ENCODE assay signal across 15 cellular contexts in genomic region chr7:131649003-131649541, GRCh38.
DNase-seq lines count a peak whose midpoint lies in the region; ATAC-seq and TF ChIP-seq lines count a peak whose summit lies in the region.
"Had no signal": no experiment of that assay in that cellular context is flagged by ENCODE, and none has a peak within 500 bp of the region (broad histone marks: within the 10 kb centered on the region; RNA-seq: fewer than 3 reads in every experiment).

No MANE protein-coding gene starts in this region.

- peaks cover 44% of the 10 kb centered on the region for H3K4me1 Mint-ChIP-seq in WTC11
- H3K4me1 Mint-ChIP-seq: B cell had no signal

- no peaks in the 10 kb centered on the region for H3K9me3 ChIP-seq in right atrium auricular region
- H3K9me3 ChIP-seq: neutrophil had no signal

- TF ChIP-seq CTCF in WTC11 (IDR thresholded peaks at IDR 0.05) (no peak), right atrium auricular region (IDR thresholded peaks at IDR 0.05) (no peak), omental fat pad (IDR thresholded peaks at IDR 0.05) (no peak)

- H3K27me3 ChIP-seq in right atrium auricular region: no peaks in the 10 kb centered on the region

- DNase-seq in WTC11 (ENCODE audit: low spot score) (no peak), right atrium auricular region (ENCODE audit: low spot score) (no peak), omental fat pad (ENCODE audit: low spot score) (no peak), ecto neural progenitor cell (ENCODE audit: low spot score) (no peak), T-helper 9 cell (no peak), HEK293T (ENCODE audit: extremely low spot score) (no peak)
- DNase-seq: activated naive CD4-positive, alpha-beta T cell treated with anti-CD3 and anti-CD28 coated beads for 36 hours; KBM-7; NCI-H1092; stimulated activated CD4-positive, alpha-beta T cell treated with anti-CD3 and anti-CD28 coated beads, Interleukin-4, amount 100 ng/mL, for 24 hours had no signal

- CTCF ChIA-PET in WTC11 (lab: Charles Lee): interaction anchor here (0.6 to 3.4 kb wide), 8 partner anchors 8 to 210 kb away, joined by 3 to 31 read pairs (median 4); no protein-coding TSS in a partner anchor
- CTCF ChIA-PET in HEK293T (lab: Yijun Ruan, JAX): no interaction called here

- peaks cover 0 to 14% of the 10 kb centered on the region in 2 donors for H3K4me1 ChIP-seq in right atrium auricular region

- H3K27me3 Mint-ChIP-seq in WTC11 (ENCODE audit: low read depth): peaks cover 14% of the 10 kb centered on the region

- H3K36me3 ChIP-seq in right atrium auricular region: no peaks in the 10 kb centered on the region
- H3K36me3 ChIP-seq: neutrophil had no signal

- peak overlapping the region; percentile 63 for H3K27ac Mint-ChIP-seq in WTC11
- H3K27ac Mint-ChIP-seq: activated naive CD4-positive, alpha-beta T cell treated with anti-CD3 and anti-CD28 coated beads for 36 hours; B cell; memory B cell had no signal

- no peak overlapping the region for H3K4me3 ChIP-seq in right atrium auricular region

- H3K36me3 Mint-ChIP-seq in WTC11: no peaks in the 10 kb centered on the region
- H3K36me3 Mint-ChIP-seq: memory B cell had no signal

- peak overlapping the region; percentile 29 to 51 for H3K27ac ChIP-seq in right atrium auricular region
- H3K27ac ChIP-seq: neutrophil had no signal

- H3K4me3 Mint-ChIP-seq in WTC11: no peak overlapping the region
- H3K4me3 Mint-ChIP-seq: activated naive CD4-positive, alpha-beta T cell treated with anti-CD3 and anti-CD28 coated beads for 36 hours; B cell; memory B cell had no signal

- ATAC-seq in WTC11 (peak; percentile 49), omental fat pad (ENCODE audit: low FRiP score) (peak; percentile 58), GM18907 (IDR thresholded peaks at IDR 0.05; ENCODE audit: unreplicated experiment) (no peak)
- ATAC-seq: Panc1 had no signal

- 0 out of 2 replicates have a peak, but pooled peaks cover 2% of the 10 kb centered on the region for H3K9me3 Mint-ChIP-seq in WTC11
- H3K9me3 Mint-ChIP-seq: activated naive CD4-positive, alpha-beta T cell treated with anti-CD3 and anti-CD28 coated beads for 36 hours; memory B cell had no signal

- POLR2A ChIA-PET in WTC11 (lab: Charles Lee): interaction anchor here (1.2 to 2.2 kb wide), 3 partner anchors 10 to 102 kb away, joined by 4 to 12 read pairs (median 4); no protein-coding TSS in a partner anchor
- POLR2A ChIA-PET in HEK293T (lab: Yijun Ruan, JAX): no interaction called here

TF ChIP-seq in WTC11, 78 proteins besides CTCF, POLR2A, EP300 and RAD21:
- no peak for TF ChIP-seq CBFB (CRISPR knock-in tag; IDR thresholded peaks at IDR 0.05; ENCODE audit: low read depth)
- no peak for TF ChIP-seq USF2 (CRISPR knock-in tag; IDR thresholded peaks at IDR 0.05)
- TF ChIP-seq FOXP1 (CRISPR knock-in tag; IDR thresholded peaks at IDR 0.05; ENCODE audit: borderline replicate concordance): no peak
- no peak for TF ChIP-seq GABPB1 (CRISPR knock-in tag; IDR thresholded peaks at IDR 0.05)
- no peak for TF ChIP-seq ZMAT4 (CRISPR knock-in tag; IDR thresholded peaks at IDR 0.05)
- TF ChIP-seq, protein P1, sequence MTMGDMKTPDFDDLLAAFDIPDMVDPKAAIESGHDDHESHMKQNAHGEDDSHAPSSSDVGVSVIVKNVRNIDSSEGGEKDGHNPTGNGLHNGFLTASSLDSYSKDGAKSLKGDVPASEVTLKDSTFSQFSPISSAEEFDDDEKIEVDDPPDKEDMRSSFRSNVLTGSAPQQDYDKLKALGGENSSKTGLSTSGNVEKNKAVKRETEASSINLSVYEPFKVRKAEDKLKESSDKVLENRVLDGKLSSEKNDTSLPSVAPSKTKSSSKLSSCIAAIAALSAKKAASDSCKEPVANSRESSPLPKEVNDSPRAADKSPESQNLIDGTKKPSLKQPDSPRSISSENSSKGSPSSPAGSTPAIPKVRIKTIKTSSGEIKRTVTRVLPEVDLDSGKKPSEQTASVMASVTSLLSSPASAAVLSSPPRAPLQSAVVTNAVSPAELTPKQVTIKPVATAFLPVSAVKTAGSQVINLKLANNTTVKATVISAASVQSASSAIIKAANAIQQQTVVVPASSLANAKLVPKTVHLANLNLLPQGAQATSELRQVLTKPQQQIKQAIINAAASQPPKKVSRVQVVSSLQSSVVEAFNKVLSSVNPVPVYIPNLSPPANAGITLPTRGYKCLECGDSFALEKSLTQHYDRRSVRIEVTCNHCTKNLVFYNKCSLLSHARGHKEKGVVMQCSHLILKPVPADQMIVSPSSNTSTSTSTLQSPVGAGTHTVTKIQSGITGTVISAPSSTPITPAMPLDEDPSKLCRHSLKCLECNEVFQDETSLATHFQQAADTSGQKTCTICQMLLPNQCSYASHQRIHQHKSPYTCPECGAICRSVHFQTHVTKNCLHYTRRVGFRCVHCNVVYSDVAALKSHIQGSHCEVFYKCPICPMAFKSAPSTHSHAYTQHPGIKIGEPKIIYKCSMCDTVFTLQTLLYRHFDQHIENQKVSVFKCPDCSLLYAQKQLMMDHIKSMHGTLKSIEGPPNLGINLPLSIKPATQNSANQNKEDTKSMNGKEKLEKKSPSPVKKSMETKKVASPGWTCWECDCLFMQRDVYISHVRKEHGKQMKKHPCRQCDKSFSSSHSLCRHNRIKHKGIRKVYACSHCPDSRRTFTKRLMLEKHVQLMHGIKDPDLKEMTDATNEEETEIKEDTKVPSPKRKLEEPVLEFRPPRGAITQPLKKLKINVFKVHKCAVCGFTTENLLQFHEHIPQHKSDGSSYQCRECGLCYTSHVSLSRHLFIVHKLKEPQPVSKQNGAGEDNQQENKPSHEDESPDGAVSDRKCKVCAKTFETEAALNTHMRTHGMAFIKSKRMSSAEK (CRISPR knock-in tag; IDR thresholded peaks at IDR 0.05; ENCODE audit: borderline replicate concordance): no peak
- no peak for TF ChIP-seq NFYB (CRISPR knock-in tag; conservative IDR thresholded peaks at IDR 0.05; ENCODE audit: low read depth)

TF ChIP-seq in HEK293T, 16 proteins besides CTCF, POLR2A, EP300 and RAD21:
- TF ChIP-seq FOXM1 (IDR thresholded peaks at IDR 0.05; ENCODE audit: borderline replicate concordance) (no peak), FOXA1 (IDR thresholded peaks at IDR 0.05) (no peak), ZNF384 (IDR thresholded peaks at IDR 0.05) (no peak), SUZ12 (IDR thresholded peaks at IDR 0.05) (no peak), FOXK2 (IDR thresholded peaks at IDR 0.05) (no peak), LEF1 (IDR thresholded peaks at IDR 0.05; ENCODE audit: borderline replicate concordance) (no peak), ARNT (IDR thresholded peaks at IDR 0.05) (no peak), CTBP1 (IDR thresholded peaks at IDR 0.05; ENCODE audit: borderline replicate concordance) (no peak), SP1 (IDR thresholded peaks at IDR 0.05) (no peak), NFRKB (IDR thresholded peaks at IDR 0.05) (no peak), TARDBP (IDR thresholded peaks at IDR 0.05) (no peak), L3MBTL2 (conservative IDR thresholded peaks at IDR 0.05) (no peak), BHLHE40 (IDR thresholded peaks at IDR 0.05; ENCODE audit: borderline replicate concordance) (no peak), ELF4 (IDR thresholded peaks at IDR 0.05) (no peak), HDGF (IDR thresholded peaks at IDR 0.05; ENCODE audit: borderline replicate concordance) (no peak)
- TF ChIP-seq, protein P2, sequence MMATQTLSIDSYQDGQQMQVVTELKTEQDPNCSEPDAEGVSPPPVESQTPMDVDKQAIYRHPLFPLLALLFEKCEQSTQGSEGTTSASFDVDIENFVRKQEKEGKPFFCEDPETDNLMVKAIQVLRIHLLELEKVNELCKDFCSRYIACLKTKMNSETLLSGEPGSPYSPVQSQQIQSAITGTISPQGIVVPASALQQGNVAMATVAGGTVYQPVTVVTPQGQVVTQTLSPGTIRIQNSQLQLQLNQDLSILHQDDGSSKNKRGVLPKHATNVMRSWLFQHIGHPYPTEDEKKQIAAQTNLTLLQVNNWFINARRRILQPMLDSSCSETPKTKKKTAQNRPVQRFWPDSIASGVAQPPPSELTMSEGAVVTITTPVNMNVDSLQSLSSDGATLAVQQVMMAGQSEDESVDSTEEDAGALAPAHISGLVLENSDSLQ (IDR thresholded peaks at IDR 0.05): no peak
